ENCODE assay signal across 22 cellular contexts in genomic region chr20:9145142-9145541, GRCh38.
"Had no signal": no experiment of that assay in that cellular context is flagged by ENCODE, and none has a peak within 500 bp of the region (broad histone marks: within the 10 kb centered on the region; RNA-seq: fewer than 3 reads in every experiment).

No MANE protein-coding gene starts in this region.

- H3K36me3 Mint-ChIP-seq: activated naive CD4-positive, alpha-beta T cell treated with anti-CD3 and anti-CD28 coated beads, Interleukin-2, amount 50 U/mL, for 72 hours; natural killer cell treated with Interleukin-12 subunit alpha and Interleukin-12 subunit beta and Interleukin-15 and Interleukin-18, amount 100 ng/mL, for 72 hours had no signal

- H3K4me1 Mint-ChIP-seq: endodermal cell had no signal

- ATAC-seq: activated naive CD4-positive, alpha-beta T cell treated with anti-CD3 and anti-CD28 coated beads, Interleukin-2, amount 50 U/mL, for 72 hours; activated T-cell treated with anti-CD3 and anti-CD28 coated beads, Interleukin-2, amount 50 U/mL, for 72 hours; esophagus mucosa; heart right ventricle; left lung; mucosa of descending colon; natural killer cell treated with Interleukin-12 subunit alpha and Interleukin-12 subunit beta and Interleukin-15 and Interleukin-18, amount 100 ng/mL, for 72 hours; right cardiac atrium had no signal

- H3K36me3 ChIP-seq: breast epithelium, heart right ventricle, left lung, spleen, transverse colon had no signal

- H3K27ac Mint-ChIP-seq: activated naive CD4-positive, alpha-beta T cell treated with anti-CD3 and anti-CD28 coated beads, Interleukin-2, amount 50 U/mL, for 72 hours; activated T-cell treated with anti-CD3 and anti-CD28 coated beads, Interleukin-2, amount 50 U/mL, for 72 hours; dendritic cell treated with granulocyte-macrophage colony-stimulating factor and Interleukin-4, amounts not matched to agents 40 ng/mL and 50 ng/mL, for 4 days; endodermal cell; natural killer cell treated with Interleukin-12 subunit alpha and Interleukin-12 subunit beta and Interleukin-15 and Interleukin-18, amount 100 ng/mL, for 72 hours had no signal

- H3K4me1 ChIP-seq: breast epithelium had no signal

- H3K4me3 Mint-ChIP-seq: activated T-cell treated with anti-CD3 and anti-CD28 coated beads, Interleukin-2, amount 50 U/mL, for 72 hours; dendritic cell treated with granulocyte-macrophage colony-stimulating factor and Interleukin-4, amounts not matched to agents 40 ng/mL and 50 ng/mL, for 4 days; endodermal cell; natural killer cell treated with Interleukin-12 subunit alpha and Interleukin-12 subunit beta and Interleukin-15 and Interleukin-18, amount 100 ng/mL, for 72 hours had no signal

- DNase-seq: activated CD4-positive, alpha-beta T cell treated with anti-CD3 and anti-CD28 coated beads, Interleukin-2, amount 50 U/mL, for 1 hour; activated naive CD4-positive, alpha-beta T cell; activated T-cell treated with anti-CD3 and anti-CD28 coated beads for 4 hours; activated T-cell treated with anti-CD3 and anti-CD28 coated beads, Interleukin-2, amount 50 U/mL, for 72 hours; central memory CD4-positive, alpha-beta T cell; endodermal cell; foreskin fibroblast; heart right ventricle; kidney glomerular epithelial cell; left lung; mucosa of descending colon; right cardiac atrium; spleen; stimulated activated naive CD4-positive, alpha-beta T cell treated with Interleukin-2 at 50 U/mL for 16 hours; T1000; transverse colon had no signal

- H3K9me3 ChIP-seq: breast epithelium, heart right ventricle, left lung, mucosa of descending colon, spleen, transverse colon had no signal

- H3K27ac ChIP-seq: left lung, spleen, transverse colon had no signal

- H3K4me3 ChIP-seq: breast epithelium, heart right ventricle, left lung, lung, mucosa of descending colon, spleen, transverse colon had no signal

- H3K9me3 Mint-ChIP-seq: dendritic cell treated with granulocyte-macrophage colony-stimulating factor and Interleukin-4, amounts not matched to agents 40 ng/mL and 50 ng/mL, for 4 days had no signal

- H3K27me3 Mint-ChIP-seq: dendritic cell treated with granulocyte-macrophage colony-stimulating factor and Interleukin-4, amounts not matched to agents 40 ng/mL and 50 ng/mL, for 4 days; natural killer cell treated with Interleukin-12 subunit alpha and Interleukin-12 subunit beta and Interleukin-15 and Interleukin-18, amount 100 ng/mL, for 72 hours had no signal

- H3K27me3 ChIP-seq: breast epithelium, heart right ventricle, left lung, spleen, transverse colon had no signal
